Comparison of ENCODE assay signal across 22 cellular contexts in genomic region chr13:112434032-112434431, GRCh38. TPM values are rescaled to one million over a fixed set of nuclear protein-coding genes. Genes with fewer than 3 reads are reported as not detected.
DNase-seq lines count a peak whose midpoint lies in the region; ATAC-seq and TF ChIP-seq lines count a peak whose summit lies in the region.
"Had no signal": no experiment of that assay in that cellular context is flagged by ENCODE, and none has a peak within 500 bp of the region (broad histone marks: within the 10 kb centered on the region; RNA-seq: fewer than 3 reads in every experiment).

No MANE protein-coding gene starts in this region.

- no peak overlapping the region for H3K4me3 ChIP-seq in esophagus muscularis mucosa
- H3K4me3 ChIP-seq: BLaER1 treated with 17β-estradiol and CSF1 and Interleukin-3, amounts not matched to agents 10 nM and 100 nM; GM12878; GM23248 had no signal

- H3K4me1 Mint-ChIP-seq in activated naive CD4-positive, alpha-beta T cell treated with anti-CD3 and anti-CD28 coated beads, Interleukin-2, amount 10 ng/mL, durations not matched to agents 7 days and 5 days: no peaks in the 10 kb centered on the region
- H3K4me1 Mint-ChIP-seq: B cell had no signal

- no peak for TF ChIP-seq POLR2A in esophagus muscularis mucosa (IDR thresholded peaks at IDR 0.05; ENCODE audit: low read depth)

- WGBS in esophagus muscularis mucosa: 88% methylated on average over 13 of the region's 13 CpGs

- peak; percentile 14 for DNase-seq in activated naive CD4-positive, alpha-beta T cell treated with anti-CD3 and anti-CD28 coated beads, Interleukin-2, amount 10 ng/mL, durations not matched to agents 7 days and 5 days
- DNase-seq in activated naive CD4-positive, alpha-beta T cell treated with anti-CD3 and anti-CD28 coated beads, Interleukin-2, amount 50 U/mL, for 16 hours: no peak
- peak; percentile 89 for DNase-seq in esophagus muscularis mucosa (ENCODE audit: extremely low spot score)
- DNase-seq in posterior vena cava (ENCODE audit: low spot score): peak; percentile 72
- DNase-seq in DMS53 (lab: John Stamatoyannopoulos, UW): no peak
- DNase-seq: Calu3, DND-41, EL, GM23248, HFFc6 had no signal

- no peak overlapping the region for H3K27ac Mint-ChIP-seq in activated naive CD4-positive, alpha-beta T cell treated with anti-CD3 and anti-CD28 coated beads, Interleukin-2, amount 10 ng/mL, durations not matched to agents 7 days and 5 days
- H3K27ac Mint-ChIP-seq: B cell; CD8-positive, alpha-beta T cell; HFFc6; IgD-negative memory B cell had no signal

- intact Hi-C loops in esophagus muscularis mucosa (cut with DNase I) (no loop called here), posterior vena cava (cut with DNase I) (no loop called here)

- no peak overlapping the region for H3K4me3 Mint-ChIP-seq in activated naive CD4-positive, alpha-beta T cell treated with anti-CD3 and anti-CD28 coated beads, Interleukin-2, amount 10 ng/mL, durations not matched to agents 7 days and 5 days
- H3K4me3 Mint-ChIP-seq: B cell; CD8-positive, alpha-beta T cell; HFFc6; IgD-negative memory B cell had no signal

- no peaks in the 10 kb centered on the region for H3K4me1 ChIP-seq in esophagus muscularis mucosa

- H3K36me3 ChIP-seq in esophagus muscularis mucosa: no peaks in the 10 kb centered on the region
- H3K36me3 ChIP-seq: BLaER1 treated with 17β-estradiol and CSF1 and Interleukin-3, amounts not matched to agents 10 nM and 100 nM had no signal

- no peak for ATAC-seq in HG03521 (IDR thresholded peaks at IDR 0.05; ENCODE audit: unreplicated experiment)
- ATAC-seq in GM19351 (IDR thresholded peaks at IDR 0.05; ENCODE audit: unreplicated experiment): no peak
- ATAC-seq: CD8-positive, alpha-beta T cell; GM12878; HCT116; HepG2 had no signal

- TF ChIP-seq EP300 in esophagus muscularis mucosa (IDR thresholded peaks at IDR 0.05): no peak

- H3K9me3 Mint-ChIP-seq in activated naive CD4-positive, alpha-beta T cell treated with anti-CD3 and anti-CD28 coated beads, Interleukin-2, amount 10 ng/mL, durations not matched to agents 7 days and 5 days: peaks cover 15% of the 10 kb centered on the region

- peaks cover 0 to 33% (median 0%) of the 10 kb centered on the region in 4 donors for H3K27me3 ChIP-seq in esophagus muscularis mucosa
- H3K27me3 ChIP-seq: BLaER1 treated with 17β-estradiol and CSF1 and Interleukin-3, amounts not matched to agents 10 nM and 100 nM had no signal

- peaks cover 0 to 21% (median 12%) of the 10 kb centered on the region in 4 donors for H3K9me3 ChIP-seq in esophagus muscularis mucosa

- no peaks in the 10 kb centered on the region for H3K36me3 Mint-ChIP-seq in activated naive CD4-positive, alpha-beta T cell treated with anti-CD3 and anti-CD28 coated beads, Interleukin-2, amount 10 ng/mL, durations not matched to agents 7 days and 5 days
- H3K36me3 Mint-ChIP-seq: CD8-positive, alpha-beta T cell; IgD-negative memory B cell had no signal

- CTCF ChIA-PET in activated naive CD4-positive, alpha-beta T cell treated with anti-CD3 and anti-CD28 coated beads, Interleukin-2, amount 10 ng/mL, durations not matched to agents 7 days and 5 days (lab: Charles Lee): no interaction called here

- H3K27ac ChIP-seq in esophagus muscularis mucosa (replicated peaks in 1 of 4): no peak overlapping the region
- H3K27ac ChIP-seq: BLaER1 treated with 17β-estradiol and CSF1 and Interleukin-3, amounts not matched to agents 10 nM and 100 nM; GM23248 had no signal

- TF ChIP-seq CTCF in esophagus muscularis mucosa (IDR thresholded peaks at IDR 0.05): no peak

- no peaks in the 10 kb centered on the region for H3K27me3 Mint-ChIP-seq in activated naive CD4-positive, alpha-beta T cell treated with anti-CD3 and anti-CD28 coated beads, Interleukin-2, amount 10 ng/mL, durations not matched to agents 7 days and 5 days

RNA-seq across cellular contexts. Expression of gene SPACA7, which starts 57.9 kb away (rescaled TPM):
- total RNA-seq in esophagus muscularis mucosa (not detected), posterior vena cava (not detected)
- total RNA-seq: A172; B cell; Calu3; CD8-positive, alpha-beta T cell; G401; GM12878; GM23248; H4; HepG2; HFFc6 had no signal

Comparison
In these comparisons a context has a peak if more than half of its experiments do, and no peak if none do; other contexts are left out.
1. DNase-seq: peak in activated naive CD4-positive, alpha-beta T cell treated with anti-CD3 and anti-CD28 coated beads, Interleukin-2, amount 10 ng/mL, durations not matched to agents 7 days and 5 days (single experiment), esophagus muscularis mucosa (single experiment) and posterior vena cava (single experiment); none in activated naive CD4-positive, alpha-beta T cell treated with anti-CD3 and anti-CD28 coated beads, Interleukin-2, amount 50 U/mL, for 16 hours (single experiment) and DMS53 (single experiment).